In genomic region chr11:65706303-65706763, GRCh38 we compare ENCODE assay signal across 8 cellular contexts. TPM values are rescaled to one million over a fixed set of nuclear protein-coding genes. Genes with fewer than 3 reads are reported as not detected.
DNase-seq lines count a peak whose midpoint lies in the region; ATAC-seq and TF ChIP-seq lines count a peak whose summit lies in the region.
"Not testable (repeated sequence)": the region's sequence is repeated elsewhere in the genome, so short reads cannot be mapped to it uniquely, and the experiment has no call there.

No MANE protein-coding gene starts in this region.

- H3K9me2 ChIP-seq in GM23338 (ENCODE audit: insufficient read depth) = not testable (repeated sequence)

- not testable (repeated sequence) for H3K27me3 Mint-ChIP-seq in GM23338 (ENCODE audit: insufficient read depth, low read depth, poor library complexity); activated naive CD8-positive, alpha-beta T cell; naive thymus-derived CD8-positive, alpha-beta T cell

- not testable (repeated sequence) for H3K79me2 ChIP-seq in GM23338 (replicated peaks; ENCODE audit: insufficient read depth)

- not testable (repeated sequence) for H3K4me2 ChIP-seq in GM23338

- H4K20me1 ChIP-seq in GM23338 (replicated peaks; ENCODE audit: insufficient read depth) = not testable (repeated sequence)

- TF ChIP-seq CTCF in AG09319 (IDR thresholded peaks at IDR 0.05; ENCODE audit: low read depth, low read length) = peak; percentile 41
- peak; percentile 58 to 68 for TF ChIP-seq CTCF in GM23338 (conservative IDR thresholded peaks at IDR 0.05; ENCODE audit: low read depth in 2 of 2)
- TF ChIP-seq CTCF in foreskin fibroblast (IDR thresholded peaks at IDR 0.05; ENCODE audit: low read depth, low read length) = peak; percentile 31

- POLR2A ChIA-PET in naive thymus-derived CD8-positive, alpha-beta T cell (lab: Charles Lee) = interaction anchor here (1.0 kb wide), 1 partner anchor 42 kb away, joined by 3 read pairs; no protein-coding TSS in a partner anchor

- not testable (repeated sequence) for H3K27ac Mint-ChIP-seq in GM23338; activated naive CD8-positive, alpha-beta T cell
- H3K27ac Mint-ChIP-seq in naive thymus-derived CD8-positive, alpha-beta T cell = peak overlapping the region in 2 of 10 donors; percentile 15 to 40

- H3F3A ChIP-seq in GM23338 (replicated peaks; ENCODE audit: low read depth) = not testable (repeated sequence)

- not testable (repeated sequence) for DNase-seq in AG09319 (ENCODE audit: extremely low read depth, low read depth)
- DNase-seq in GM23338 (ENCODE audit: low spot score) = peak; percentile 72
- DNase-seq in NCI-H2227 treated with DMSO at 0.1 percent for 48 hours (lab: John Stamatoyannopoulos, UW) = peak; percentile 35
- peak; percentile 47 for DNase-seq in UCSD-AML1 (lab: John Stamatoyannopoulos, UW; ENCODE audit: unreplicated experiment)
- peak; percentile 17 to 59 for DNase-seq in foreskin fibroblast
- DNase-seq in naive thymus-derived CD8-positive, alpha-beta T cell = peak; percentile 46 to 88 (median 70)
- DNase-seq in stimulated activated CD4-positive, alpha-beta T cell treated with anti-CD3 and anti-CD28 coated beads, TNF-alpha, amount 100 ng/mL, for 24 hours (ENCODE audit: low read depth in 3 of 3) = peak; percentile 51 to 80 (median 66)

- H3K27me3 ChIP-seq in GM23338 (ENCODE audit: insufficient read depth) = not testable (repeated sequence)

- ATAC-seq in GM23338 = not testable (repeated sequence)
- peak in 1 of 2 donors; percentile 54 for ATAC-seq in naive thymus-derived CD8-positive, alpha-beta T cell

- not testable (repeated sequence) for H3K27ac ChIP-seq in GM23338 (ENCODE audit: low read depth)

- not testable (repeated sequence) for H3K4me1 Mint-ChIP-seq in GM23338; activated naive CD8-positive, alpha-beta T cell (ENCODE audit: low read depth)
- peaks cover 0 to 16% (median 5%) of the 10 kb centered on the region in 4 donors for H3K4me1 Mint-ChIP-seq in naive thymus-derived CD8-positive, alpha-beta T cell

- 0 out of 2 replicates have a peak overlapping the region, but pooled peaks have one; percentile 52 for H2AFZ ChIP-seq in GM23338

- H3K36me3 Mint-ChIP-seq in GM23338 (ENCODE audit: low read depth); activated naive CD8-positive, alpha-beta T cell; naive thymus-derived CD8-positive, alpha-beta T cell: not testable (repeated sequence)

- not testable (repeated sequence) for H3K9me3 Mint-ChIP-seq in GM23338; activated naive CD8-positive, alpha-beta T cell (ENCODE audit: low read depth); naive thymus-derived CD8-positive, alpha-beta T cell

- not testable (repeated sequence) for H3K4me1 ChIP-seq in GM23338 (ENCODE audit: insufficient read depth)

- H3K4me3 ChIP-seq in GM23338; foreskin fibroblast (ENCODE audit: low read depth in 1 of 2, low read length in 2 of 2): not testable (repeated sequence)

- H3K4me3 Mint-ChIP-seq in GM23338 = not testable (repeated sequence)
- peak overlapping the region; percentile 18 for H3K4me3 Mint-ChIP-seq in activated naive CD8-positive, alpha-beta T cell
- H3K4me3 Mint-ChIP-seq in naive thymus-derived CD8-positive, alpha-beta T cell = peak overlapping the region in 6 of 10 donors; percentile 9 to 68 (median 52)

- H3K36me3 ChIP-seq in GM23338 (ENCODE audit: insufficient read depth) = not testable (repeated sequence)

TF ChIP-seq in GM23338, 12 proteins besides CTCF, POLR2A, EP300 and RAD21:
- peak; percentile 31; the same call in 1 of the 2 replicates for TF ChIP-seq CREB1 (CRISPR knock-in tag; IDR thresholded peaks at IDR 0.05; ENCODE audit: low read depth)

RNA-seq across cellular contexts. Expression of gene KAT5, which starts 5.7 kb away (rescaled TPM):
- total RNA-seq in GM23338 (2014; rRNA removed; shearing (Covaris generic)) = 33.3 and 40.4 TPM in 2 replicates
- polyA plus RNA-seq in GM23338 (2016; fragmentation: Nextera tagmentation; extraction: Ambion mirVana) = 34.6 and 34.8 TPM in 2 replicates
- total RNA-seq in naive thymus-derived CD8-positive, alpha-beta T cell = 100 to 1,000 TPM; 105 to 125 TPM
- 10 to 100 TPM; 38.0 to 57.3 (median 54.0) TPM for polyA plus RNA-seq in naive thymus-derived CD8-positive, alpha-beta T cell

RNA-seq across cellular contexts. Expression of gene RNASEH2C, which starts 14.3 kb away (rescaled TPM):
- 37.8 and 70.8 TPM in 2 replicates for total RNA-seq in GM23338 (2014; rRNA removed; shearing (Covaris generic))
- 73.2 and 74.8 TPM in 2 replicates for polyA plus RNA-seq in GM23338 (2016; fragmentation: Nextera tagmentation; extraction: Ambion mirVana)
- total RNA-seq in naive thymus-derived CD8-positive, alpha-beta T cell = 10 to 100 TPM; 62.0 to 69.9 TPM
- polyA plus RNA-seq in naive thymus-derived CD8-positive, alpha-beta T cell = 10 to 100 TPM; 73.4 to 99.0 (median 98.2) TPM

RNA-seq across cellular contexts. Expression of gene RELA, which starts 43.6 kb away (rescaled TPM):
- total RNA-seq in GM23338 (2014; rRNA removed; shearing (Covaris generic)) = 17.0 and 22.8 TPM in 2 replicates
- 12.9 and 18.5 TPM in 2 replicates for polyA plus RNA-seq in GM23338 (2016; fragmentation: Nextera tagmentation; extraction: Ambion mirVana)
- 100 to 1,000 TPM; 175 to 184 TPM for total RNA-seq in naive thymus-derived CD8-positive, alpha-beta T cell
- polyA plus RNA-seq in naive thymus-derived CD8-positive, alpha-beta T cell = 10 to 100 TPM; 38.4 to 69.8 (median 56.6) TPM
